ENCODE assay signal across 19 cellular contexts in genomic region chr20:24208652-24209051, GRCh38.
DNase-seq lines count a peak whose midpoint lies in the region; ATAC-seq and TF ChIP-seq lines count a peak whose summit lies in the region.
"Had no signal": no experiment of that assay in that cellular context is flagged by ENCODE, and none has a peak within 500 bp of the region (broad histone marks: within the 10 kb centered on the region; RNA-seq: fewer than 3 reads in every experiment).

No MANE protein-coding gene starts in this region.

- H3K9me3 ChIP-seq in BE2C: no peaks in the 10 kb centered on the region; the same call in 1 of the 2 replicates
- H3K9me3 ChIP-seq in PC-3 (ENCODE audit: low read length): no peaks in the 10 kb centered on the region
- H3K9me3 ChIP-seq: BLaER1, left ventricle myocardium inferior, stomach had no signal

- no peak overlapping the region for H3K27ac ChIP-seq in PC-3 (ENCODE audit: low read length)
- H3K27ac ChIP-seq: BLaER1, hepatocyte, left ventricle myocardium inferior, stomach had no signal

- H3K4me3 ChIP-seq in BE2C (ENCODE audit: low read depth, low read length): no peak overlapping the region
- H3K4me3 ChIP-seq in PC-3 (ENCODE audit: low read length): no peak overlapping the region
- H3K4me3 ChIP-seq: BLaER1, hepatocyte, left ventricle myocardium inferior, stomach had no signal

- no peak overlapping the region for H3K4me3 Mint-ChIP-seq in activated CD8-positive, alpha-beta memory T cell treated with anti-CD3 and anti-CD28 coated beads, Interleukin-2, amount 10 ng/mL, durations not matched to agents 7 days and 5 days
- H3K4me3 Mint-ChIP-seq: naive thymus-derived CD8-positive, alpha-beta T cell had no signal

- H3K4me1 ChIP-seq in BE2C (no peaks in the 10 kb centered on the region), PC-3 (ENCODE audit: insufficient read depth, low read length) (no peaks in the 10 kb centered on the region)
- H3K4me1 ChIP-seq: left ventricle myocardium inferior, stomach had no signal

- H2AFZ ChIP-seq in PC-3 (ENCODE audit: low read length): no peak overlapping the region
- H2AFZ ChIP-seq: hepatocyte had no signal

- H3K4me1 Mint-ChIP-seq in activated CD8-positive, alpha-beta memory T cell treated with anti-CD3 and anti-CD28 coated beads, Interleukin-2, amount 10 ng/mL, durations not matched to agents 7 days and 5 days: no peaks in the 10 kb centered on the region

- POLR2A ChIA-PET in PC-3 (lab: Charles Lee; ENCODE audit: unreplicated experiment): no interaction called here

- no peaks in the 10 kb centered on the region for H3K36me3 Mint-ChIP-seq in activated CD8-positive, alpha-beta memory T cell treated with anti-CD3 and anti-CD28 coated beads, Interleukin-2, amount 10 ng/mL, durations not matched to agents 7 days and 5 days
- H3K36me3 Mint-ChIP-seq: naive thymus-derived CD8-positive, alpha-beta T cell had no signal

- H3K36me3 ChIP-seq in BE2C: no peaks in the 10 kb centered on the region
- no peaks in the 10 kb centered on the region for H3K36me3 ChIP-seq in PC-3 (ENCODE audit: low read depth, low read length)
- H3K36me3 ChIP-seq: BLaER1, left ventricle myocardium inferior, stomach had no signal

- H3K27me3 Mint-ChIP-seq in activated CD8-positive, alpha-beta memory T cell treated with anti-CD3 and anti-CD28 coated beads, Interleukin-2, amount 10 ng/mL, durations not matched to agents 7 days and 5 days: peaks cover 26% of the 10 kb centered on the region

- no peaks in the 10 kb centered on the region for H3K9me2 ChIP-seq in PC-3 (replicated peaks; ENCODE audit: low read length)

- no peak overlapping the region for H3K27ac Mint-ChIP-seq in activated CD8-positive, alpha-beta memory T cell treated with anti-CD3 and anti-CD28 coated beads, Interleukin-2, amount 10 ng/mL, durations not matched to agents 7 days and 5 days

- no peak overlapping the region for H3K9ac ChIP-seq in PC-3 (ENCODE audit: low read length)
- H3K9ac ChIP-seq: BLaER1 had no signal

- H3K4me2 ChIP-seq in PC-3 (ENCODE audit: low read length): no peak overlapping the region
- H3K4me2 ChIP-seq: hepatocyte had no signal

- no TSS peak for BruUV-seq in PC-3 (replicated peaks; lab: Mats Ljungman, UMichigan)

- peaks cover 12% of the 10 kb centered on the region for H3K9me3 Mint-ChIP-seq in activated CD8-positive, alpha-beta memory T cell treated with anti-CD3 and anti-CD28 coated beads, Interleukin-2, amount 10 ng/mL, durations not matched to agents 7 days and 5 days (ENCODE audit: low read depth)

- DNase-seq in BE2C (no peak), PC-3 (peak; percentile 34), hepatic stellate cell (ENCODE audit: low spot score) (peak; percentile 5), GM10266 (ENCODE audit: extremely low spot score) (no peak)
- DNase-seq in activated CD8-positive, alpha-beta memory T cell treated with anti-CD3 and anti-CD28 coated beads, Interleukin-2, amount 10 ng/mL, durations not matched to agents 7 days and 5 days: no peak
- DNase-seq: activated CD4-positive, alpha-beta T cell treated with anti-CD3 and anti-CD28 coated beads for 1 hour; activated T-cell treated with anti-CD3 and anti-CD28 coated beads for 4 hours; GF-D8; GOT3; left ventricle myocardium inferior; naive thymus-derived CD8-positive, alpha-beta T cell; stomach; T-helper 1 cell had no signal

- H4K20me1 ChIP-seq in PC-3 (ENCODE audit: low read length): no peaks in the 10 kb centered on the region
- H4K20me1 ChIP-seq: BLaER1 had no signal

- no peaks in the 10 kb centered on the region for H3F3A ChIP-seq in PC-3 (ENCODE audit: low read length, unreplicated experiment)

- CTCF ChIA-PET in PC-3 (lab: Charles Lee): no interaction called here
- CTCF ChIA-PET in activated CD8-positive, alpha-beta memory T cell treated with anti-CD3 and anti-CD28 coated beads, Interleukin-2, amount 10 ng/mL, durations not matched to agents 7 days and 5 days (lab: Charles Lee): no interaction called here

- intact Hi-C loops in PC-3 (cut with micrococcal nuclease): no loop called here

- no peak for ATAC-seq in PC-3
- ATAC-seq in GM21367 (IDR thresholded peaks at IDR 0.05; ENCODE audit: unreplicated experiment): no peak
- no peak for ATAC-seq in activated CD4-positive, CD25-positive, alpha-beta regulatory T cell treated with anti-CD3 and anti-CD28 coated beads, Interleukin-2, amount 50 U/mL, for 24 hours
- no peak for ATAC-seq in activated CD8-positive, alpha-beta memory T cell treated with anti-CD3 and anti-CD28 coated beads, Interleukin-2, amount 10 ng/mL, durations not matched to agents 7 days and 5 days
- ATAC-seq: naive thymus-derived CD8-positive, alpha-beta T cell; sciatic nerve had no signal

- H3K79me2 ChIP-seq in PC-3 (ENCODE audit: low read length): no peaks in the 10 kb centered on the region
- H3K79me2 ChIP-seq: hepatocyte had no signal

- peaks cover 9% of the 10 kb centered on the region for H3K27me3 ChIP-seq in BE2C
- H3K27me3 ChIP-seq in PC-3 (ENCODE audit: low read length): peaks cover 24% of the 10 kb centered on the region
- H3K27me3 ChIP-seq: hepatocyte had no signal

- 0 out of 2 replicates have a peak, but pooled peaks have one; percentile 6 for TF ChIP-seq CTCF in BE2C (IDR thresholded peaks at IDR 0.05; ENCODE audit: low read depth, low read length)
- peak; percentile 11 for TF ChIP-seq CTCF in GM12873 (IDR thresholded peaks at IDR 0.05; ENCODE audit: insufficient read depth, low read depth, low read length, missing control alignments)
- no peak; the same call in 1 of the 2 replicates for TF ChIP-seq CTCF in PC-3 (conservative IDR thresholded peaks at IDR 0.05; ENCODE audit: low read depth, low read length)
- TF ChIP-seq CTCF in GM10266 (IDR thresholded peaks at IDR 0.05; ENCODE audit: control insufficient read depth, insufficient read depth, low read depth, missing control alignments): no peak

Comparison
In these comparisons a context has a peak if more than half of its experiments do, and no peak if none do; other contexts are left out.
1. DNase-seq: peak in PC-3 (single experiment) and hepatic stellate cell (single experiment); none in BE2C (single experiment), activated CD8-positive, alpha-beta memory T cell treated with anti-CD3 and anti-CD28 coated beads, Interleukin-2, amount 10 ng/mL, durations not matched to agents 7 days and 5 days (single experiment) and GM10266 (single experiment).
2. CTCF ChIP-seq: peak in BE2C (single experiment) and GM12873 (single experiment); none in PC-3 (single experiment) and GM10266 (single experiment).